In genomic region chr15:85381850-85382751, GRCh38 we compare ENCODE assay signal across 8 cellular contexts.
DNase-seq lines count a peak whose midpoint lies in the region; ATAC-seq and TF ChIP-seq lines count a peak whose summit lies in the region.

No MANE protein-coding gene starts in this region.

- peak overlapping the region in 1 of 2 donors; percentile 24 for H3K27ac ChIP-seq in tibial artery

- no peaks in the 10 kb centered on the region for H3K27me3 ChIP-seq in tibial artery

- H3K4me3 ChIP-seq in tibial artery: peak overlapping the region; percentile 89 to 98

- ATAC-seq in GM18868 (IDR thresholded peaks at IDR 0.05; ENCODE audit: unreplicated experiment) (no peak), HG02678 (IDR thresholded peaks at IDR 0.05; ENCODE audit: unreplicated experiment) (no peak)

- peaks cover 57% of the 10 kb centered on the region for H3K4me1 Mint-ChIP-seq in activated T-cell treated with anti-CD3 and anti-CD28 coated beads, Interleukin-2, amount 50 U/mL, for 24 hours (ENCODE audit: low read depth)
- peaks cover 66% of the 10 kb centered on the region for H3K4me1 Mint-ChIP-seq in activated naive CD8-positive, alpha-beta T cell (ENCODE audit: low read depth)

- peaks cover 20% of the 10 kb centered on the region for H3K36me3 Mint-ChIP-seq in activated T-cell treated with anti-CD3 and anti-CD28 coated beads, Interleukin-2, amount 50 U/mL, for 24 hours (ENCODE audit: low read depth)
- H3K36me3 Mint-ChIP-seq in activated naive CD8-positive, alpha-beta T cell: peaks cover 6% of the 10 kb centered on the region

- intact Hi-C loops in tibial artery (cut with DNase I; ENCODE audit: low total_unique reads): no loop called here

- no peaks in the 10 kb centered on the region for H3K9me3 Mint-ChIP-seq in activated T-cell treated with anti-CD3 and anti-CD28 coated beads, Interleukin-2, amount 50 U/mL, for 24 hours
- no peaks in the 10 kb centered on the region for H3K9me3 Mint-ChIP-seq in activated naive CD8-positive, alpha-beta T cell (ENCODE audit: low read depth)

- H3K27ac Mint-ChIP-seq in activated T-cell treated with anti-CD3 and anti-CD28 coated beads, Interleukin-2, amount 50 U/mL, for 24 hours: peak overlapping the region; percentile 38
- H3K27ac Mint-ChIP-seq in activated naive CD8-positive, alpha-beta T cell: peak overlapping the region; percentile 88

- DNase-seq in activated T-cell treated with anti-CD3 and anti-CD28 coated beads, Interleukin-2, amount 50 U/mL, for 24 hours: no peak
- no peak for DNase-seq in activated T-cell treated with anti-CD3 and anti-CD28 coated beads, Interleukin-2, amount 50 U/mL, for 48 hours
- DNase-seq in kidney tubule cell (ENCODE audit: low spot score) (peak; percentile 26), tibial artery (no peak), NOMO-1 treated with dmso at 0.1 percent for 144 hours (lab: John Stamatoyannopoulos, UW; ENCODE audit: unreplicated experiment) (no peak)

- no peaks in the 10 kb centered on the region for H3K36me3 ChIP-seq in tibial artery

- peak overlapping the region; percentile 90 for H3K4me3 Mint-ChIP-seq in activated T-cell treated with anti-CD3 and anti-CD28 coated beads, Interleukin-2, amount 50 U/mL, for 24 hours
- peak overlapping the region; percentile 91 for H3K4me3 Mint-ChIP-seq in activated naive CD8-positive, alpha-beta T cell

- no peaks in the 10 kb centered on the region for H3K9me3 ChIP-seq in tibial artery

- H3K27me3 Mint-ChIP-seq in activated T-cell treated with anti-CD3 and anti-CD28 coated beads, Interleukin-2, amount 50 U/mL, for 24 hours: no peaks in the 10 kb centered on the region
- H3K27me3 Mint-ChIP-seq in activated naive CD8-positive, alpha-beta T cell: no peaks in the 10 kb centered on the region

- peaks cover 0 to 23% (median 13%) of the 10 kb centered on the region in 4 donors for H3K4me1 ChIP-seq in tibial artery

- no peak for TF ChIP-seq CTCF in tibial artery (IDR thresholded peaks at IDR 0.05)
